ENCODE assay signal across 12 cellular contexts in the genomic region with DNA sequence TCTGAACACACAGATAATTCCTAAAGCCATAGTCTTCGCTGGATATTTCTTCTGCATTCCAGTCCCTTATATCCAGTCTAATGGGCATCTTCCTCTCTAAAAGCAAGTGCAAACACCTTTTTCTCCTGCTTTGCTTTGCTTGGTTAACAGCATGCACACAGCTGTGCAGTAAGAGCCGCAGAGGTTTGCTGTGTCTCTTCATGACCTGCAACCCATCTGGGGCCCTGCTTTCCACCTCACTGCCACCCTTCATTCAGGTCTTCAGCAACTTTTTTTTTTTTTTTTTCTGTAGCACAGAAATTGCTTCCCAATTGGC. TPM values are rescaled to one million over a fixed set of nuclear protein-coding genes. Genes with fewer than 3 reads are reported as not detected.
A peak's percentile ranks its signal among the peaks of the same experiment; 100 is the strongest.
DNase-seq lines count a peak whose midpoint lies in the region; ATAC-seq, FAIRE-seq and TF ChIP-seq lines count a peak whose summit lies in the region.
"Had no signal": no experiment of that assay in that cellular context is flagged by ENCODE, and none has a peak within 500 bp of the region (broad histone marks: within the 10 kb centered on the region; RNA-seq: fewer than 3 reads in every experiment).

No MANE protein-coding gene starts in this region.

- no peak for DNase-seq in GM12878 (ENCODE audit: low read depth, low spot score)
- DNase-seq in lung (ENCODE audit: low spot score) = no peak
- no peak for DNase-seq in AG08395 (ENCODE audit: low spot score)
- no peak for DNase-seq in stimulated activated effector memory CD8-positive, alpha-beta T cell treated with anti-CD3 and anti-CD28 coated beads, Interleukin-12 subunit alpha, Interleukin-12 subunit beta, amount 100 ng/mL, for 72 hours (ENCODE audit: low spot score in 2 of 2)
- no peak for DNase-seq in activated CD4-positive, CD25-positive, alpha-beta regulatory T cell (lab: John Stamatoyannopoulos, UW)
- DNase-seq: activated effector memory CD4-positive, alpha-beta T cell treated with Interleukin-2 at 50 U/mL for 16 hours; central memory CD4-positive, alpha-beta T cell; COR-L47 had no signal

- H3K27ac ChIP-seq in GM12878 (ENCODE audit: control insufficient read depth, insufficient read depth) = no peak overlapping the region
- peak overlapping the region; percentile 69 to 93 for H3K27ac ChIP-seq in lung (ENCODE audit: low read depth in 1 of 2, low read length in 1 of 2)
- peak overlapping the region; percentile 86 for H3K27ac ChIP-seq in subcutaneous abdominal adipose tissue (ENCODE audit: low read depth, low read length)

- no peak overlapping the region for H3K27ac Mint-ChIP-seq in stimulated activated effector memory CD8-positive, alpha-beta T cell treated with anti-CD3 and anti-CD28 coated beads, Interleukin-12 subunit alpha, Interleukin-12 subunit beta, amount 100 ng/mL, for 72 hours

- ATAC-seq in GM21737 (IDR thresholded peaks at IDR 0.05; ENCODE audit: unreplicated experiment) (peak; percentile 32), GM12878 (peak; percentile 13; the same call in 2 of the 3 replicates), lung (ENCODE audit: insufficient read depth, low FRiP score) (no peak), GM19035 (IDR thresholded peaks at IDR 0.05; ENCODE audit: unreplicated experiment) (no peak)
- ATAC-seq in stimulated activated effector memory CD8-positive, alpha-beta T cell treated with anti-CD3 and anti-CD28 coated beads, Interleukin-12 subunit alpha, Interleukin-12 subunit beta, amount 100 ng/mL, for 72 hours = no peak

- CTCF ChIA-PET in GM12878 (lab: Yijun Ruan, JAX) = interaction anchor here (0.6 to 1.3 kb wide), 7 partner anchors 8 to 278 kb away, joined by 3 to 15 read pairs (median 3); no protein-coding TSS in a partner anchor

- no peak for FAIRE-seq in GM12878 (lab: Jason Lieb, UNC)
- FAIRE-seq: islet of Langerhans had no signal

- no peak overlapping the region for H3K4me3 Mint-ChIP-seq in stimulated activated effector memory CD8-positive, alpha-beta T cell treated with anti-CD3 and anti-CD28 coated beads, Interleukin-12 subunit alpha, Interleukin-12 subunit beta, amount 100 ng/mL, for 72 hours

- H3K9me3 ChIP-seq in GM12878 (replicated peaks; ENCODE audit: control insufficient read depth, insufficient read depth, low read length) (no peaks in the 10 kb centered on the region), lung (ENCODE audit: control insufficient read depth in 2 of 2, insufficient read depth in 1 of 2, low read length in 1 of 2) (no peaks in the 10 kb centered on the region), subcutaneous abdominal adipose tissue (ENCODE audit: control insufficient read depth in 5 of 5, low read length in 5 of 5) (no peaks in the 10 kb centered on the region)

- TF ChIP-seq RAD21 in GM12878 (IDR thresholded peaks at IDR 0.05; ENCODE audit: insufficient read depth, low read depth, low read length) = no peak

- TF ChIP-seq CTCF in GM12878 (IDR thresholded peaks at IDR 0.05 in 2 of 3, conservative IDR thresholded peaks at IDR 0.05 in 1 of 3; ENCODE audit: control insufficient read depth in 2 of 3, extremely low read depth in 1 of 3, insufficient read depth in 1 of 3, low read depth in 3 of 3, low read length in 3 of 3) (no peak), lung (IDR thresholded peaks at IDR 0.05; ENCODE audit: control extremely low read depth, extremely low read depth) (no peak)

- no peak for TF ChIP-seq POLR2A in GM12878 (IDR thresholded peaks at IDR 0.05; ENCODE audit: low read depth, low read length)

- H3K9me3 Mint-ChIP-seq in stimulated activated effector memory CD8-positive, alpha-beta T cell treated with anti-CD3 and anti-CD28 coated beads, Interleukin-12 subunit alpha, Interleukin-12 subunit beta, amount 100 ng/mL, for 72 hours = no peaks in the 10 kb centered on the region

- intact Hi-C loops in GM12878 (cut with micrococcal nuclease; ENCODE audit: unreplicated experiment) = no loop called here

- no peak overlapping the region for H2AFZ ChIP-seq in GM12878 (ENCODE audit: control insufficient read depth, low read depth, low read length)

- H3K27me3 ChIP-seq in GM12878 (replicated peaks in 1 of 2; ENCODE audit: control insufficient read depth in 2 of 2, insufficient read depth in 2 of 2, low read length in 1 of 2) (no peaks in the 10 kb centered on the region), lung (ENCODE audit: control insufficient read depth, insufficient read depth) (no peaks in the 10 kb centered on the region), subcutaneous abdominal adipose tissue (ENCODE audit: control insufficient read depth in 5 of 5, insufficient read depth in 4 of 5, low read length in 5 of 5) (no peaks in the 10 kb centered on the region)

- H3K4me3 ChIP-seq in GM12878 = no peak overlapping the region
- H3K4me3 ChIP-seq in lung = no peak overlapping the region
- no peak overlapping the region for H3K4me3 ChIP-seq in subcutaneous abdominal adipose tissue (ENCODE audit: low read depth in 1 of 5, low read length in 5 of 5)

- H3K36me3 Mint-ChIP-seq in stimulated activated effector memory CD8-positive, alpha-beta T cell treated with anti-CD3 and anti-CD28 coated beads, Interleukin-12 subunit alpha, Interleukin-12 subunit beta, amount 100 ng/mL, for 72 hours = peaks cover 69% of the 10 kb centered on the region

- H3K79me2 ChIP-seq in GM12878 (ENCODE audit: control insufficient read depth, insufficient read depth, low read length) = peaks cover 31% of the 10 kb centered on the region

- 69% methylated on average over 2 of the region's 2 CpGs for WGBS in GM12878 (ENCODE audit: insufficient coverage, insufficient replicate concordance, low lambda C conversion rate, missing lambda C conversion rate)
- 75 to 85% methylated on average over 2 of the region's 2 CpGs for WGBS in lung, 2 donors

- H4K20me1 ChIP-seq in GM12878 (ENCODE audit: control insufficient read depth, insufficient read depth) = no peaks in the 10 kb centered on the region

- no peak for TF ChIP-seq EP300 in GM12878 (IDR thresholded peaks at IDR 0.05; ENCODE audit: borderline replicate concordance in 1 of 2, control insufficient read depth in 1 of 2, low read depth in 2 of 2, low read length in 2 of 2)

- H3K4me1 ChIP-seq in GM12878 (ENCODE audit: control insufficient read depth, insufficient read depth, low read length) (peaks cover 3% of the 10 kb centered on the region), lung (ENCODE audit: control insufficient read depth in 2 of 2, insufficient read depth in 2 of 2, low read length in 2 of 2) (peaks cover 41 to 54% of the 10 kb centered on the region in 2 donors), subcutaneous abdominal adipose tissue (ENCODE audit: control insufficient read depth in 5 of 5, insufficient read depth in 5 of 5, low read length in 5 of 5) (peaks cover 20 to 97% (median 84%) of the 10 kb centered on the region in 5 donors)

- POLR2A ChIA-PET in GM12878 (lab: Charles Lee) = interaction anchor here (0.7 to 1.3 kb wide), 6 partner anchors 12 to 740 kb away, joined by 3 to 5 read pairs (median 4); no protein-coding TSS in a partner anchor

- RAD21 ChIA-PET in GM12878 (lab: Charles Lee; ENCODE audit: unreplicated experiment) = interaction anchor here (0.9 to 1.7 kb wide), 10 partner anchors 11 to 278 kb away, joined by 3 to 14 read pairs (median 4); no protein-coding TSS in a partner anchor

- BruUV-seq in GM12878 (replicated peaks; lab: Mats Ljungman, UMichigan) = no TSS peak

- in situ Hi-C loops in GM12878 (cut with MboI) = no loop called here

- H3K4me1 Mint-ChIP-seq in stimulated activated effector memory CD8-positive, alpha-beta T cell treated with anti-CD3 and anti-CD28 coated beads, Interleukin-12 subunit alpha, Interleukin-12 subunit beta, amount 100 ng/mL, for 72 hours = peaks cover 78% of the 10 kb centered on the region

- peaks cover 3 to 14% of the 10 kb centered on the region in 2 experiments; a peak in 3 of 4 replicates for H3K36me3 ChIP-seq in GM12878 (ENCODE audit: control insufficient read depth in 2 of 2, insufficient read depth in 2 of 2, low read length in 1 of 2)
- H3K36me3 ChIP-seq in lung (ENCODE audit: control insufficient read depth in 2 of 2, insufficient read depth in 2 of 2, low read length in 2 of 2) = peaks cover 0 to 15% of the 10 kb centered on the region in 2 donors
- H3K36me3 ChIP-seq in subcutaneous abdominal adipose tissue (ENCODE audit: control insufficient read depth in 5 of 5, insufficient read depth in 5 of 5, low read length in 5 of 5) = peaks cover 3 to 14% (median 8%) of the 10 kb centered on the region in 5 donors

- 0 out of 2 replicates have a peak overlapping the region, but pooled peaks have one; percentile 8 for H3K4me2 ChIP-seq in GM12878 (ENCODE audit: control insufficient read depth, insufficient read depth)

- H3K9ac ChIP-seq in GM12878 (ENCODE audit: control insufficient read depth, insufficient read depth, low read length) = no peak overlapping the region
- peak overlapping the region in 1 of 5 donors; percentile 26 for H3K9ac ChIP-seq in subcutaneous abdominal adipose tissue (ENCODE audit: low read length in 5 of 5)

- SMC1A ChIA-PET in GM12878 (lab: Charles Lee; ENCODE audit: uncharacterized antibody, unreplicated experiment) = interaction anchor here (0.6 to 6.6 kb wide), 18 partner anchors 11 to 278 kb away, joined by 3 to 62 read pairs (median 6); partner anchors contain the start of gene NEDD9

TF ChIP-seq in GM12878, 131 proteins besides CTCF, POLR2A, EP300 and RAD21 (continues in another document):
- no peak for TF ChIP-seq RBBP5 (conservative IDR thresholded peaks at IDR 0.05)
- TF ChIP-seq EGR1 (IDR thresholded peaks at IDR 0.05; ENCODE audit: borderline replicate concordance in 1 of 2, low read depth in 2 of 2, low read length in 2 of 2) = no peak
- no peak for TF ChIP-seq PML (IDR thresholded peaks at IDR 0.05; ENCODE audit: low read length)

RNA-seq across cellular contexts. Expression of gene NEDD9, which starts 14.4 kb away (rescaled TPM):
- total RNA-seq in GM12878 (2013; cell fraction: nucleolus; rRNA removed) = 359 and 392 TPM in 2 replicates
- 16.9 and 21.3 TPM in 2 replicates for total RNA-seq in GM12878 (2014; rRNA removed)
- total RNA-seq in GM12878 (2014; rRNA removed; fragmentation: Illumina TruSeq; extraction: Trizol) = 18.4 and 20.1 TPM in 2 replicates
- 15.2 and 17.5 TPM in 2 replicates for total RNA-seq in GM12878 (2021)
- 21.4 TPM for polyA plus RNA-seq in GM12878 (2011; ENCODE audit: low read depth)
- polyA plus RNA-seq in GM12878 (2011; rRNA removed) = 82.7 and 92.6 TPM in 2 replicates
- polyA plus RNA-seq in GM12878 (2011; cell fraction: cytosol; rRNA removed) = 78.6 and 84.6 TPM in 2 replicates
- polyA plus RNA-seq in GM12878 (2011; cell fraction: nucleus; rRNA removed) = 78.6 and 79.5 TPM in 2 replicates
- 29.0 and 31.7 TPM in 2 replicates for polyA plus RNA-seq in GM12878 (2012)
- 14.0 and 14.2 TPM in 2 replicates for polyA plus RNA-seq in GM12878 (2014; fragmentation: Illumina TruSeq; extraction: Trizol)
- polyA plus RNA-seq in GM12878 (2014; fragmentation: Nextera tagmentation; extraction: Ambion mirVana) = 1 to 10 TPM; 4.9 to 6.3 TPM
- 13.0 and 15.3 TPM in 2 replicates for polyA plus RNA-seq in GM12878 (2014; rRNA removed)
- 10 to 100 TPM in 1 of 2 experiments, 1 to 10 TPM in 1; 9.7 to 12.1 TPM for polyA plus RNA-seq in GM12878 (2016; fragmentation: Nextera tagmentation; extraction: Ambion mirVana)
- 260 and 266 TPM in 2 replicates for polyA minus RNA-seq in GM12878 (2011; rRNA and poly(A)+ RNA removed)
- 53.4 and 63.7 TPM in 2 replicates for polyA minus RNA-seq in GM12878 (2011; cell fraction: cytosol; rRNA and poly(A)+ RNA removed)
- 204 and 326 TPM in 2 replicates for polyA minus RNA-seq in GM12878 (2011; cell fraction: nucleus; rRNA and poly(A)+ RNA removed)
- 100 to 1,000 TPM; 149 to 158 TPM for total RNA-seq in lung
- polyA plus RNA-seq in lung = 100 to 1,000 TPM in 1 of 2 donors, 10 to 100 TPM in 1; 28.2 to 101 TPM

Comparison
In these comparisons a context has a peak if more than half of its experiments do, and no peak if none do; other contexts are left out.
1. ATAC-seq: peak in GM21737 (single experiment) and GM12878 (single experiment); none in lung (single experiment), GM19035 (single experiment) and stimulated activated effector memory CD8-positive, alpha-beta T cell treated with anti-CD3 and anti-CD28 coated beads, Interleukin-12 subunit alpha, Interleukin-12 subunit beta, amount 100 ng/mL, for 72 hours (single experiment).